21 cellular contexts compared by ENCODE assay signal in the genomic region with DNA sequence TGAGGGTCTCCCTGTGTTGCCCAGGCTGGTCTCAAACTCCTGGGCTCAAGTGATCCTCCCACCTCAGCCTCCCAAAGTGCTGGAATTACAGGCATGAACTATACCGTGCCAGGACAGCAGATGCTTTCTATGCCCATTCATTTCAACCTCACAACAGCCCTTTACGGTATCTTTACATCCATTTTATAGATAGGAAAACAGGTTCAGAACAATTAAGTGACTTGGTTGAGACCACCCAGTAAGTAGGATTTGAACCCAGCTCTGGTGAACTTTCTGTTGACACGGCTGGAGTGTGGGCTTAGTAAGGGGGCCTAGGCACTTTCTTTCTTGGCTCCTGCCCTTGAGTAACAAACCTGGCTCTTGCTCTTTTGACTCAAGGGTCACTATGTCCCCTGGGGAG.
"Had no signal": no experiment of that assay in that cellular context is flagged by ENCODE, and none has a peak within 500 bp of the region (broad histone marks: within the 10 kb centered on the region; RNA-seq: fewer than 3 reads in every experiment).

No MANE protein-coding gene starts in this region.

- H3K4me1 ChIP-seq: breast epithelium had no signal

- H3K27ac Mint-ChIP-seq: activated CD4-positive, alpha-beta memory T cell treated with anti-CD3 and anti-CD28 coated beads, Interleukin-2, amount 10 ng/mL, durations not matched to agents 7 days and 5 days; activated CD8-positive, alpha-beta memory T cell treated with anti-CD3 and anti-CD28 coated beads, Interleukin-2, amount 10 ng/mL, durations not matched to agents 7 days and 5 days; activated naive CD4-positive, alpha-beta T cell treated with anti-CD3 and anti-CD28 coated beads, Interleukin-2, amount 10 ng/mL, durations not matched to agents 7 days and 5 days; type B pancreatic cell had no signal

- H3K27ac ChIP-seq: ascending aorta, breast epithelium, esophagus squamous epithelium, spleen had no signal

- H3K9me3 ChIP-seq: ascending aorta, breast epithelium, esophagus squamous epithelium, spleen had no signal

- H3K27me3 Mint-ChIP-seq: activated CD4-positive, alpha-beta memory T cell treated with anti-CD3 and anti-CD28 coated beads, Interleukin-2, amount 10 ng/mL, durations not matched to agents 7 days and 5 days; activated CD8-positive, alpha-beta memory T cell treated with anti-CD3 and anti-CD28 coated beads, Interleukin-2, amount 10 ng/mL, durations not matched to agents 7 days and 5 days; naive thymus-derived CD4-positive, alpha-beta T cell; stimulated activated naive CD8-positive, alpha-beta T cell treated with anti-CD3 and anti-CD28 coated beads, Interleukin-15, Interleukin-2, amounts not matched to agents 100 ng/mL and 50 ng/mL, for 24 hours; type B pancreatic cell had no signal

- H3K36me3 Mint-ChIP-seq: activated CD8-positive, alpha-beta memory T cell treated with anti-CD3 and anti-CD28 coated beads, Interleukin-2, amount 10 ng/mL, durations not matched to agents 7 days and 5 days; activated naive CD4-positive, alpha-beta T cell treated with anti-CD3 and anti-CD28 coated beads, Interleukin-2, amount 10 ng/mL, durations not matched to agents 7 days and 5 days; naive thymus-derived CD4-positive, alpha-beta T cell; type B pancreatic cell had no signal

- ATAC-seq: activated CD8-positive, alpha-beta memory T cell treated with anti-CD3 and anti-CD28 coated beads, Interleukin-2, amount 10 ng/mL, durations not matched to agents 7 days and 5 days; left cardiac atrium; naive thymus-derived CD4-positive, alpha-beta T cell had no signal

- H3K4me3 Mint-ChIP-seq: activated CD4-positive, alpha-beta memory T cell treated with anti-CD3 and anti-CD28 coated beads, Interleukin-2, amount 10 ng/mL, durations not matched to agents 7 days and 5 days; activated CD8-positive, alpha-beta memory T cell treated with anti-CD3 and anti-CD28 coated beads, Interleukin-2, amount 10 ng/mL, durations not matched to agents 7 days and 5 days; activated naive CD4-positive, alpha-beta T cell treated with anti-CD3 and anti-CD28 coated beads, Interleukin-2, amount 10 ng/mL, durations not matched to agents 7 days and 5 days; naive thymus-derived CD4-positive, alpha-beta T cell; stimulated activated naive CD8-positive, alpha-beta T cell treated with anti-CD3 and anti-CD28 coated beads, Interleukin-15, Interleukin-2, amounts not matched to agents 100 ng/mL and 50 ng/mL, for 24 hours; type B pancreatic cell had no signal

- H3K4me3 ChIP-seq: ascending aorta, breast epithelium, esophagus squamous epithelium, spleen had no signal

- H3K27me3 ChIP-seq: ascending aorta, breast epithelium, esophagus squamous epithelium, spleen had no signal

- H3K9me3 Mint-ChIP-seq: activated CD4-positive, alpha-beta memory T cell treated with anti-CD3 and anti-CD28 coated beads, Interleukin-2, amount 10 ng/mL, durations not matched to agents 7 days and 5 days; activated naive CD4-positive, alpha-beta T cell treated with anti-CD3 and anti-CD28 coated beads, Interleukin-2, amount 10 ng/mL, durations not matched to agents 7 days and 5 days; naive thymus-derived CD4-positive, alpha-beta T cell; stimulated activated naive CD8-positive, alpha-beta T cell treated with anti-CD3 and anti-CD28 coated beads, Interleukin-15, Interleukin-2, amounts not matched to agents 100 ng/mL and 50 ng/mL, for 24 hours; type B pancreatic cell had no signal

- H3K36me3 ChIP-seq: ascending aorta, breast epithelium, esophagus squamous epithelium, spleen had no signal

- DNase-seq: activated CD4-positive, alpha-beta memory T cell treated with anti-CD3 and anti-CD28 coated beads, Interleukin-2, amount 10 ng/mL, durations not matched to agents 7 days and 5 days; activated CD4-positive, alpha-beta T cell treated with anti-CD3 and anti-CD28 coated beads for 48 hours; activated CD4-positive, CD25-positive, alpha-beta regulatory T cell; activated CD8-positive, alpha-beta memory T cell treated with anti-CD3 and anti-CD28 coated beads, Interleukin-2, amount 10 ng/mL, durations not matched to agents 7 days and 5 days; activated effector memory CD4-positive, alpha-beta T cell treated with Interleukin-2 at 50 U/mL for 16 hours; activated naive CD4-positive, alpha-beta T cell treated with anti-CD3 and anti-CD28 coated beads, Interleukin-2, amount 10 ng/mL, durations not matched to agents 7 days and 5 days; cortex of kidney; effector CD8-positive, alpha-beta T cell; esophagus squamous epithelium; hippocampal formation; left cardiac atrium; mesendoderm; naive thymus-derived CD4-positive, alpha-beta T cell; posterior cingulate gyrus; spleen; T-helper 1 cell; T-helper 9 cell had no signal
